ENCODE assay signal across 8 cellular contexts in the genomic region with DNA sequence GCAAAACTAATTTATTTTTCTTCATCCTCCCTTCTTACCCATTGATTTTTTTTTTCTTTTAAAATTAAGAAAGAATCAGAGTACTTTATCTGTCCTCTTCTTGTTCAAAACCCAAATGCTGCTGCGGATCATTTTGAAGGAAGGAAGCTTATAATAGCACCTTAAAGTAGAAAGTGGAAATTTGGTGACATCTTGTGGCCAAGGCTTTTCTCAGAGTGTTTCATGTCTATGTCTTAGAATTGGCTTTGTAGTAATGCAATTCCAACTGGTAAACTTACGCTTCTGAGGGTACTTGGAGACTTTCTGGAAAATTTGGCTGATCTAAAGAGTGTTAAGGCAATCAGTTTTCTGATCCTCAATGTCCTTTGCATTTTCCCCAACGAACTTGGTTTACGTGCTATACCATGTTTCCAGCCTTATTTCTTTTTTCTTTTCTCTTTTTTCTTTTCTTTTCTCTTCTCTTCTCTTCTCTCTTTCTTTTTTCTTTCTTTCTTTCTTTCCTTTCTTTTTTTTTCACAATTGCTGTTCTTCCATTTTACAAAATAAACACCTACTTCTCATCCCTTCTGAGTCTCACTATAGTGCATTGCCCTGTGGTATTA. TPM values are rescaled to one million over a fixed set of nuclear protein-coding genes. Genes with fewer than 3 reads are reported as not detected.
DNase-seq lines count a peak whose midpoint lies in the region; ATAC-seq and TF ChIP-seq lines count a peak whose summit lies in the region.

No MANE protein-coding gene starts in this region.

- H2BK15ac ChIP-seq in IMR-90 (ENCODE audit: low read depth, low read length): no peak overlapping the region

- H3K4me1 ChIP-seq in IMR-90 (ENCODE audit: control insufficient read depth, insufficient read depth, low read length): no peaks in the 10 kb centered on the region; the same call in 1 of the 2 replicates

- TF ChIP-seq CTCF in IMR-90 (conservative IDR thresholded peaks at IDR 0.05; ENCODE audit: low read depth, low read length): peak; percentile 60

- DNase-seq in stimulated activated CD4-positive, alpha-beta T cell treated with anti-CD3 and anti-CD28 coated beads, Interleukin-4, amount 100 ng/mL, for 24 hours: peak; percentile 42
- no peak for DNase-seq in stimulated activated CD4-positive, alpha-beta T cell treated with anti-CD3 and anti-CD28 coated beads, Interleukin-4, amount 100 ng/mL, for 1 hour
- DNase-seq in IMR-90 (peak; percentile 58), lung microvascular endothelial cell (ENCODE audit: low read depth in 2 of 2) (peak; percentile 6 to 48), T-helper 17 cell (no peak), nucleus accumbens (lab: John Stamatoyannopoulos, UW) (no peak)
- DNase-seq in activated CD4-positive, alpha-beta T cell treated with anti-CD3 and anti-CD28 coated beads, Interleukin-2, amount 50 U/mL, for 1 hour: peak; percentile 3

- H3K14ac ChIP-seq in IMR-90 (replicated peaks; ENCODE audit: low read depth, low read length): no peak overlapping the region

- H3K27ac Mint-ChIP-seq in T-helper 17 cell: no peak overlapping the region

- intact Hi-C loops in IMR-90 (cut with micrococcal nuclease): loop anchor here (1.0 to 5.0 kb wide), 3 partner anchors 123 to 882 kb away; partner anchors contain the start of genes CGGBP1 and ZNF654

- no peak for TF ChIP-seq POLR2A in IMR-90 (IDR thresholded peaks at IDR 0.05; ENCODE audit: low read depth, low read length)

- H3K4me1 Mint-ChIP-seq in T-helper 17 cell: no peaks in the 10 kb centered on the region

- no peak overlapping the region for H3K4ac ChIP-seq in IMR-90 (ENCODE audit: low read depth, low read length)

- CTCF ChIA-PET in IMR-90 (lab: Yijun Ruan, JAX): interaction anchor here (0.6 to 1.0 kb wide), 2 partner anchors 882 to 1134 kb away, joined by 3 to 5 read pairs; no protein-coding TSS in a partner anchor

- no TSS peak for BruUV-seq in IMR-90 (replicated peaks; lab: Mats Ljungman, UMichigan)

- no peak overlapping the region for H3K4me3 ChIP-seq in IMR-90 (ENCODE audit: insufficient read depth, low read depth, low read length)

- peak; percentile 71 for TF ChIP-seq RAD21 in IMR-90 (IDR thresholded peaks at IDR 0.05; ENCODE audit: low read length)

- no peak overlapping the region for H3K18ac ChIP-seq in IMR-90 (ENCODE audit: low read depth, low read length)

- no peak overlapping the region for H2AK9ac ChIP-seq in IMR-90 (replicated peaks; ENCODE audit: low read depth, low read length, poor library complexity)

- in situ Hi-C loops in IMR-90 (cut with MboI; ENCODE audit: low sequenced_read_pairs): no loop called here

- no peak overlapping the region for H3K4me2 ChIP-seq in IMR-90 (ENCODE audit: low read depth, low read length)

- ATAC-seq in GM21576 (IDR thresholded peaks at IDR 0.05; ENCODE audit: unreplicated experiment): peak; percentile 95
- ATAC-seq in IMR-90 (ENCODE audit: low read depth): peak; percentile 75
- ATAC-seq in T-helper 17 cell: no peak

- H4K20me1 ChIP-seq in IMR-90 (ENCODE audit: insufficient read depth, low read length): no peaks in the 10 kb centered on the region

- no peaks in the 10 kb centered on the region for H3K79me1 ChIP-seq in IMR-90 (ENCODE audit: low read depth in 1 of 2, low read length in 2 of 2)

- no peak overlapping the region for H4K8ac ChIP-seq in IMR-90 (ENCODE audit: low read depth in 2 of 2, low read length in 2 of 2)

- no peak overlapping the region for H2BK120ac ChIP-seq in IMR-90 (ENCODE audit: low read depth, low read length)

- H3K23ac ChIP-seq in IMR-90 (ENCODE audit: low read depth, low read length): no peak overlapping the region

- no peak overlapping the region for H3K9ac ChIP-seq in IMR-90 (ENCODE audit: low read depth, low read length)

- dilution Hi-C loops in IMR-90 (cut with HindIII; ENCODE audit: low sequenced_read_pairs, unreplicated experiment): no loop called here

- no peak overlapping the region for H2AFZ ChIP-seq in IMR-90 (replicated peaks; ENCODE audit: low read length, poor library complexity)

- H3K36me3 Mint-ChIP-seq in T-helper 17 cell (ENCODE audit: low read depth): no peaks in the 10 kb centered on the region

- no peaks in the 10 kb centered on the region; the same call in 1 of the 2 replicates for H3K9me1 ChIP-seq in IMR-90 (ENCODE audit: insufficient read depth, low read length)

- no peak overlapping the region for H3K56ac ChIP-seq in IMR-90 (ENCODE audit: extremely low read depth, insufficient read depth, low read length)

- H3K27ac ChIP-seq in IMR-90 (ENCODE audit: insufficient read depth, low read length): no peak overlapping the region

- no peak overlapping the region for H4K5ac ChIP-seq in IMR-90 (ENCODE audit: low read depth, low read length)

- no peaks in the 10 kb centered on the region for H3K9me3 ChIP-seq in IMR-90 (ENCODE audit: control insufficient read depth, insufficient read depth, low read length)
- no peaks in the 10 kb centered on the region for H3K9me3 ChIP-seq in T-helper 17 cell (ENCODE audit: control insufficient read depth, low read length, poor library complexity, severe bottlenecking)

- H3K4me3 Mint-ChIP-seq in T-helper 17 cell: no peak overlapping the region

- no peak overlapping the region for H4K91ac ChIP-seq in IMR-90 (ENCODE audit: insufficient read depth, low read depth, low read length)

- no CpG with 5 or more reads among the region's 4 CpGs for WGBS in IMR-90 (ENCODE audit: extremely low coverage in 2 of 2, insufficient read length in 1 of 2), 2 experiments

- H3K27me3 Mint-ChIP-seq in T-helper 17 cell: no peaks in the 10 kb centered on the region

- no peaks in the 10 kb centered on the region for H3K36me3 ChIP-seq in IMR-90 (ENCODE audit: control insufficient read depth, insufficient read depth, low read length)

- no peaks in the 10 kb centered on the region for H3K27me3 ChIP-seq in IMR-90 (ENCODE audit: control insufficient read depth, insufficient read depth, low read length)

- POLR2A ChIA-PET in IMR-90 (lab: Charles Lee; ENCODE audit: unreplicated experiment): no interaction called here

- H2BK5ac ChIP-seq in IMR-90 (ENCODE audit: low read depth, low read length, poor library complexity, severe bottlenecking): no peak overlapping the region

- no peak overlapping the region for H2AK5ac ChIP-seq in IMR-90 (ENCODE audit: low read depth, low read length)

- no peak overlapping the region for H2BK20ac ChIP-seq in IMR-90 (ENCODE audit: low read depth, low read length)

TF ChIP-seq in IMR-90, 13 proteins besides CTCF, POLR2A, EP300 and RAD21:
- no peak for TF ChIP-seq FOS (IDR thresholded peaks at IDR 0.05; ENCODE audit: low read depth, low read length)
- no peak for TF ChIP-seq MAZ (IDR thresholded peaks at IDR 0.05; ENCODE audit: borderline replicate concordance, low read depth, low read length)
- TF ChIP-seq RCOR1 (IDR thresholded peaks at IDR 0.05; ENCODE audit: insufficient replicate concordance, low read length): no peak
- no peak for TF ChIP-seq CEBPB (IDR thresholded peaks at IDR 0.05; ENCODE audit: low read depth, low read length)
- TF ChIP-seq RFX5 (IDR thresholded peaks at IDR 0.05; ENCODE audit: low read depth, low read length): no peak
- no peak for TF ChIP-seq MAFK (IDR thresholded peaks at IDR 0.05; ENCODE audit: low read depth, low read length)
- no peak for TF ChIP-seq MXI1 (IDR thresholded peaks at IDR 0.05; ENCODE audit: borderline replicate concordance, low read depth, low read length)
- TF ChIP-seq, protein P1, sequence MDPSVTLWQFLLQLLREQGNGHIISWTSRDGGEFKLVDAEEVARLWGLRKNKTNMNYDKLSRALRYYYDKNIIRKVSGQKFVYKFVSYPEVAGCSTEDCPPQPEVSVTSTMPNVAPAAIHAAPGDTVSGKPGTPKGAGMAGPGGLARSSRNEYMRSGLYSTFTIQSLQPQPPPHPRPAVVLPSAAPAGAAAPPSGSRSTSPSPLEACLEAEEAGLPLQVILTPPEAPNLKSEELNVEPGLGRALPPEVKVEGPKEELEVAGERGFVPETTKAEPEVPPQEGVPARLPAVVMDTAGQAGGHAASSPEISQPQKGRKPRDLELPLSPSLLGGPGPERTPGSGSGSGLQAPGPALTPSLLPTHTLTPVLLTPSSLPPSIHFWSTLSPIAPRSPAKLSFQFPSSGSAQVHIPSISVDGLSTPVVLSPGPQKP (IDR thresholded peaks at IDR 0.05; ENCODE audit: borderline replicate concordance, low read depth, low read length): no peak
- TF ChIP-seq SMC3 (IDR thresholded peaks at IDR 0.05; ENCODE audit: low read depth, low read length): peak; percentile 44
TF ChIP-seq in IMR-90: peak in this region for 1.

RNA-seq across cellular contexts. Expression of gene C3orf38, which starts 30.7 kb away (rescaled TPM):
- total RNA-seq in IMR-90 (2012; rRNA removed) (16.7 and 27.8 TPM in 2 replicates), lung microvascular endothelial cell (13.5 and 16.9 TPM in 2 replicates), T-helper 17 cell (10 to 100 TPM; 27.8 to 44.2 TPM)
- 9.2 and 11.1 TPM in 2 replicates for polyA plus RNA-seq in IMR-90 (2012; rRNA removed)
- polyA plus RNA-seq in IMR-90 (2012; cell fraction: cytosol; rRNA removed): 1.7 and 1.9 TPM in 2 replicates
- 0.69 and 2.5 TPM in 2 replicates for polyA plus RNA-seq in IMR-90 (2012; cell fraction: nucleus; rRNA removed; ENCODE audit: low replicate concordance)

Comparison
In these comparisons a context has a peak if more than half of its experiments do, and no peak if none do; other contexts are left out.
1. DNase-seq: peak in stimulated activated CD4-positive, alpha-beta T cell treated with anti-CD3 and anti-CD28 coated beads, Interleukin-4, amount 100 ng/mL, for 24 hours (single experiment), IMR-90 (single experiment), activated CD4-positive, alpha-beta T cell treated with anti-CD3 and anti-CD28 coated beads, Interleukin-2, amount 50 U/mL, for 1 hour (single experiment) and lung microvascular endothelial cell (2 of 2); none in stimulated activated CD4-positive, alpha-beta T cell treated with anti-CD3 and anti-CD28 coated beads, Interleukin-4, amount 100 ng/mL, for 1 hour (single experiment), T-helper 17 cell (0 of 3) and nucleus accumbens (0 of 56).